Comparison of ENCODE assay signal across 9 cellular contexts in genomic region chr16:3950343-3951193, GRCh38.
DNase-seq lines count a peak whose midpoint lies in the region; ATAC-seq and TF ChIP-seq lines count a peak whose summit lies in the region.
"Had no signal": no experiment of that assay in that cellular context is flagged by ENCODE, and none has a peak within 500 bp of the region (broad histone marks: within the 10 kb centered on the region; RNA-seq: fewer than 3 reads in every experiment).

No MANE protein-coding gene starts in this region.

- POLR2A ChIA-PET in AG04449 (lab: Yijun Ruan, JAX) = interaction anchor here (0.7 kb wide), 1 partner anchor 63 kb away, joined by 4 read pairs; no protein-coding TSS in a partner anchor

- no peak for TF ChIP-seq CTCF in AG04449 (IDR thresholded peaks at IDR 0.05; ENCODE audit: insufficient read depth, low read length, missing control alignments)

- H3K9me3 ChIP-seq in MG63 = no peaks in the 10 kb centered on the region
- no peaks in the 10 kb centered on the region for H3K9me3 ChIP-seq in duodenal mucosa (ENCODE audit: control insufficient read depth in 1 of 2, low read length in 2 of 2)
- H3K9me3 ChIP-seq in muscle layer of duodenum (ENCODE audit: control insufficient read depth in 1 of 2, low read length in 2 of 2) = no peaks in the 10 kb centered on the region
- H3K9me3 ChIP-seq: right lobe of liver had no signal

- H3K4me1 ChIP-seq in duodenal mucosa (ENCODE audit: control insufficient read depth in 1 of 2, insufficient read depth in 2 of 2, low read length in 2 of 2) (peaks cover 0 to 10% of the 10 kb centered on the region in 2 donors), muscle layer of duodenum (ENCODE audit: control insufficient read depth in 1 of 2, insufficient read depth in 2 of 2, low read length in 2 of 2) (peaks cover 0 to 21% of the 10 kb centered on the region in 2 donors)
- H3K4me1 ChIP-seq: right lobe of liver had no signal

- H3K4me3 ChIP-seq in AG04449 (ENCODE audit: low read depth, low read length) = peak overlapping the region; percentile 10; the same call in 1 of the 2 replicates
- peak overlapping the region; percentile 40 for H3K4me3 ChIP-seq in MG63
- H3K4me3 ChIP-seq in duodenal mucosa (ENCODE audit: low read depth in 1 of 2, low read length in 2 of 2) = no peak overlapping the region
- peak overlapping the region in 1 of 2 donors; percentile 28 for H3K4me3 ChIP-seq in muscle layer of duodenum (ENCODE audit: low read depth in 1 of 2, low read length in 2 of 2)
- H3K4me3 ChIP-seq: right lobe of liver had no signal

- CTCF ChIA-PET in AG04449 (lab: Yijun Ruan, JAX) = interaction anchor here (0.7 to 4.5 kb wide), 4 partner anchors 11 to 303 kb away, joined by 3 to 48 read pairs (median 4); no protein-coding TSS in a partner anchor

- ATAC-seq in GM21576 (IDR thresholded peaks at IDR 0.05; ENCODE audit: unreplicated experiment) = no peak

- peaks cover 9% of the 10 kb centered on the region for H3K36me3 ChIP-seq in MG63
- no peaks in the 10 kb centered on the region for H3K36me3 ChIP-seq in duodenal mucosa (ENCODE audit: control insufficient read depth in 1 of 2, insufficient read depth in 2 of 2, low read length in 2 of 2)
- H3K36me3 ChIP-seq in muscle layer of duodenum (ENCODE audit: control insufficient read depth in 1 of 2, insufficient read depth in 2 of 2, low read length in 2 of 2) = no peaks in the 10 kb centered on the region
- H3K36me3 ChIP-seq: right lobe of liver had no signal

- DNase-seq in AG04449 (ENCODE audit: low read depth, low spot score) (no peak), MG63 (peak; percentile 99), ecto neural progenitor cell (ENCODE audit: low spot score) (no peak)
- no peak for DNase-seq in activated T-cell treated with anti-CD3 and anti-CD28 coated beads, Interleukin-2, amount 50 U/mL, for 48 hours
- DNase-seq in stimulated activated naive CD4-positive, alpha-beta T cell treated with Interleukin-2 at 50 U/mL for 16 hours (lab: John Stamatoyannopoulos, UW) = no peak
- DNase-seq: right lobe of liver had no signal

- H3K9ac ChIP-seq in duodenal mucosa (ENCODE audit: low read depth in 1 of 2, low read length in 2 of 2) = peak overlapping the region; percentile 7 to 13

- no peaks in the 10 kb centered on the region for H3K27me3 ChIP-seq in MG63
- peaks cover 5% of the 10 kb centered on the region in 2 donors for H3K27me3 ChIP-seq in duodenal mucosa (ENCODE audit: control insufficient read depth in 1 of 2, insufficient read depth in 2 of 2, low read length in 2 of 2)
- no peaks in the 10 kb centered on the region for H3K27me3 ChIP-seq in muscle layer of duodenum (ENCODE audit: low read depth, low read length)
- H3K27me3 ChIP-seq: right lobe of liver had no signal

- H3K27ac ChIP-seq in duodenal mucosa (ENCODE audit: low read depth, low read length) (peak overlapping the region; percentile 27), muscle layer of duodenum (ENCODE audit: low read length) (peak overlapping the region; percentile 72)

Comparison
In these comparisons a context has a peak if more than half of its experiments do, and no peak if none do; other contexts are left out.
1. H3K4me3 ChIP-seq: peak in AG04449 (single experiment) and MG63 (single experiment); none in duodenal mucosa (0 of 2).